In genomic region chr18:40440088-40440487, GRCh38 we compare ENCODE assay signal across 27 cellular contexts.
"Had no signal": no experiment of that assay in that cellular context is flagged by ENCODE, and none has a peak within 500 bp of the region (broad histone marks: within the 10 kb centered on the region; RNA-seq: fewer than 3 reads in every experiment).

No MANE protein-coding gene starts in this region.

- H3K36me3 ChIP-seq: left ventricle myocardium inferior, neutrophil, stomach, thyroid gland, transverse colon, upper lobe of left lung, vagina had no signal

- H3K4me2 ChIP-seq: hepatocyte had no signal

- H3K27ac Mint-ChIP-seq: memory B cell; naive thymus-derived CD4-positive, alpha-beta T cell; natural killer cell treated with Interleukin-12 subunit alpha and Interleukin-12 subunit beta and Interleukin-15 and Interleukin-18, amount 100 ng/mL, for 72 hours; stimulated activated naive B cell treated with anti-CD40 and anti-IgM and Interleukin-4, amounts not matched to agents 10 μg/mL and 1 μg/mL and 100 μg/mL, for 72 hours had no signal

- H3K9ac ChIP-seq: parathyroid adenoma had no signal

- H3K27me3 Mint-ChIP-seq: memory B cell; naive thymus-derived CD4-positive, alpha-beta T cell; natural killer cell treated with Interleukin-12 subunit alpha and Interleukin-12 subunit beta and Interleukin-15 and Interleukin-18, amount 100 ng/mL, for 72 hours; stimulated activated naive B cell treated with anti-CD40 and anti-IgM and Interleukin-4, amounts not matched to agents 10 μg/mL and 1 μg/mL and 100 μg/mL, for 72 hours had no signal

- H3K27ac ChIP-seq: hepatocyte, left ventricle myocardium inferior, neutrophil, parathyroid adenoma, psoas muscle, skin epidermis, stomach, testis, thyroid gland, transverse colon, upper lobe of left lung, vagina had no signal

- H3K27me3 ChIP-seq: hepatocyte, neutrophil, stomach, testis, thyroid gland, transverse colon, upper lobe of left lung, vagina had no signal

- H3K9me3 ChIP-seq: left ventricle myocardium inferior, mucosa of descending colon, neutrophil, psoas muscle, stomach, testis, thyroid gland, transverse colon, upper lobe of left lung, vagina had no signal

- H3K79me2 ChIP-seq: hepatocyte, parathyroid adenoma had no signal

- H3K4me1 Mint-ChIP-seq: memory B cell; naive thymus-derived CD4-positive, alpha-beta T cell; stimulated activated naive B cell treated with anti-CD40 and anti-IgM and Interleukin-4, amounts not matched to agents 10 μg/mL and 1 μg/mL and 100 μg/mL, for 72 hours had no signal

- H3K36me3 Mint-ChIP-seq: memory B cell; naive thymus-derived CD4-positive, alpha-beta T cell; natural killer cell treated with Interleukin-12 subunit alpha and Interleukin-12 subunit beta and Interleukin-15 and Interleukin-18, amount 100 ng/mL, for 72 hours; stimulated activated naive B cell treated with anti-CD40 and anti-IgM and Interleukin-4, amounts not matched to agents 10 μg/mL and 1 μg/mL and 100 μg/mL, for 72 hours had no signal

- H2AFZ ChIP-seq: hepatocyte, parathyroid adenoma had no signal

- ATAC-seq: mucosa of descending colon; naive thymus-derived CD4-positive, alpha-beta T cell; natural killer cell treated with Interleukin-12 subunit alpha and Interleukin-12 subunit beta and Interleukin-15 and Interleukin-18, amount 100 ng/mL, for 72 hours; psoas muscle; sciatic nerve; stimulated activated naive B cell treated with anti-CD40 and anti-IgM and Interleukin-4, amounts not matched to agents 10 μg/mL and 1 μg/mL and 100 μg/mL, for 72 hours; stimulated activated naive CD8-positive, alpha-beta T cell treated with anti-CD3 and anti-CD28 coated beads, Interleukin-15, Interleukin-2, amounts not matched to agents 100 U/mL and 50 U/mL, for 24 hours had no signal

- DNase-seq: islet precursor cell; left ventricle myocardium inferior; midbrain; mucosa of descending colon; naive thymus-derived CD4-positive, alpha-beta T cell; occipital lobe; psoas muscle; stimulated activated CD4-positive, alpha-beta T cell treated with anti-CD3 and anti-CD28 coated beads, Interleukin-12 subunit alpha, Interleukin-12 subunit beta, amount 100 ng/mL, for 4 hours; stimulated activated CD4-positive, alpha-beta T cell treated with anti-CD3 and anti-CD28 coated beads, Interleukin-15, amount 100 ng/mL, for 24 hours; stimulated activated CD4-positive, alpha-beta T cell treated with anti-CD3 and anti-CD28 coated beads, Interleukin-2, amount 100 ng/mL, for 24 hours; stimulated activated CD4-positive, alpha-beta T cell treated with anti-CD3 and anti-CD28 coated beads, Interleukin-4, amount 100 ng/mL, for 1 hour; stimulated activated naive B cell treated with anti-CD40 and anti-IgM and Interleukin-4, amounts not matched to agents 10 μg/mL and 1 μg/mL and 100 μg/mL, for 72 hours; stimulated activated naive CD8-positive, alpha-beta T cell treated with anti-CD3 and anti-CD28 coated beads, Interleukin-15, Interleukin-2, amounts not matched to agents 100 U/mL and 50 U/mL, for 24 hours; stomach; testis; thyroid gland; transverse colon; upper lobe of left lung had no signal

- H3K4me1 ChIP-seq: left ventricle myocardium inferior, parathyroid adenoma, psoas muscle, stomach, testis, thyroid gland, transverse colon, upper lobe of left lung, vagina had no signal

- H3K4me3 Mint-ChIP-seq: memory B cell; naive thymus-derived CD4-positive, alpha-beta T cell; natural killer cell treated with Interleukin-12 subunit alpha and Interleukin-12 subunit beta and Interleukin-15 and Interleukin-18, amount 100 ng/mL, for 72 hours; stimulated activated naive B cell treated with anti-CD40 and anti-IgM and Interleukin-4, amounts not matched to agents 10 μg/mL and 1 μg/mL and 100 μg/mL, for 72 hours had no signal

- H3K4me3 ChIP-seq: hepatocyte, left ventricle myocardium inferior, lung, mucosa of descending colon, psoas muscle, skin epidermis, stomach, testis, thyroid gland, transverse colon, upper lobe of left lung, vagina had no signal
